23 cellular contexts compared by ENCODE assay signal in genomic region chr17:75595284-75595918, GRCh38. TPM values are rescaled to one million over a fixed set of nuclear protein-coding genes. Genes with fewer than 3 reads are reported as not detected.
DNase-seq lines count a peak whose midpoint lies in the region; ATAC-seq, FAIRE-seq and TF ChIP-seq lines count a peak whose summit lies in the region.
"Had no signal": no experiment of that assay in that cellular context is flagged by ENCODE, and none has a peak within 500 bp of the region (broad histone marks: within the 10 kb centered on the region; RNA-seq: fewer than 3 reads in every experiment).

No MANE protein-coding gene starts in this region.

- H3K9ac ChIP-seq in HepG2 (ENCODE audit: insufficient read depth, low read depth, low read length) (no peak overlapping the region), endodermal cell (ENCODE audit: extremely low read depth, low read length, poor library complexity, severe bottlenecking) (no peak overlapping the region)
- H3K9ac ChIP-seq: BLaER1, KMS-11 had no signal

- intact Hi-C loops in HepG2 (cut with micrococcal nuclease; ENCODE audit: unreplicated experiment): no loop called here
- intact Hi-C loops in right lobe of liver (cut with DNase I): no loop called here
- intact Hi-C loops in thyroid gland (cut with DNase I): loop anchor here (10.0 kb wide), 1 partner anchor 271 kb away; no protein-coding TSS in a partner anchor

- TF ChIP-seq EP300 in HepG2 (IDR thresholded peaks at IDR 0.05; ENCODE audit: low read depth in 2 of 2, low read length in 2 of 2) (no peak), HepG2 (CRISPR knock-in tag; IDR thresholded peaks at IDR 0.05; ENCODE audit: borderline replicate concordance) (no peak)

- H3K27me3 Mint-ChIP-seq in WTC11 (ENCODE audit: low read depth) (peaks cover 7% of the 10 kb centered on the region), endodermal cell (ENCODE audit: insufficient read depth) (no peaks in the 10 kb centered on the region)
- H3K27me3 Mint-ChIP-seq: CD4-positive, CD25-positive, alpha-beta regulatory T cell had no signal

- CTCF ChIA-PET in HepG2 (lab: Yijun Ruan, JAX; ENCODE audit: low intra/inter-chr PET ratio, low total read pairs) (interaction anchor here (1.6 kb wide), 1 partner anchor 37 kb away, joined by 4 read pairs; the partner anchor contains the start of gene SMIM5), WTC11 (lab: Charles Lee) (interaction anchor here (0.5 to 8.9 kb wide), 4 partner anchors 38 to 291 kb away, joined by 3 to 52 read pairs (median 4); partner anchors contain the start of gene SMIM5)

- H3K36me3 Mint-ChIP-seq in WTC11: no peaks in the 10 kb centered on the region
- H3K36me3 Mint-ChIP-seq in endodermal cell (ENCODE audit: low read depth): no peaks in the 10 kb centered on the region
- H3K36me3 Mint-ChIP-seq in activated naive CD4-positive, alpha-beta T cell treated with anti-CD3 and anti-CD28 coated beads, Interleukin-2, amount 50 U/mL, for 72 hours: no peaks in the 10 kb centered on the region
- H3K36me3 Mint-ChIP-seq: CD4-positive, CD25-positive, alpha-beta regulatory T cell had no signal

- H3K4me1 Mint-ChIP-seq in WTC11: no peaks in the 10 kb centered on the region
- peaks cover under 1% of the 10 kb centered on the region for H3K4me1 Mint-ChIP-seq in endodermal cell

- H3K4me1 ChIP-seq in HepG2 (ENCODE audit: insufficient read depth, low read length): peaks cover 13% of the 10 kb centered on the region
- H3K4me1 ChIP-seq in right lobe of liver: no peaks in the 10 kb centered on the region
- H3K4me1 ChIP-seq in endodermal cell (ENCODE audit: control insufficient read depth, insufficient read depth, low read length): no peaks in the 10 kb centered on the region
- no peaks in the 10 kb centered on the region for H3K4me1 ChIP-seq in thyroid gland

- no peak for FAIRE-seq in HepG2 (lab: Jason Lieb, UNC)
- FAIRE-seq: A204.1, GM18507, HTR-8/SVneo had no signal

- H3K27ac Mint-ChIP-seq in WTC11 (no peak overlapping the region), endodermal cell (no peak overlapping the region)
- H3K27ac Mint-ChIP-seq in activated naive CD4-positive, alpha-beta T cell treated with anti-CD3 and anti-CD28 coated beads, Interleukin-2, amount 50 U/mL, for 72 hours: no peak overlapping the region
- H3K27ac Mint-ChIP-seq: CD4-positive, CD25-positive, alpha-beta regulatory T cell had no signal

- no peak overlapping the region for H3K4me2 ChIP-seq in HepG2 (ENCODE audit: low read depth, low read length)
- H3K4me2 ChIP-seq: BLaER1, KMS-11, PC-9 had no signal

- no peak for TF ChIP-seq CTCF in HepG2 (CRISPR knock-in tag; IDR thresholded peaks at IDR 0.05)
- no peak for TF ChIP-seq CTCF in right lobe of liver (IDR thresholded peaks at IDR 0.05)
- TF ChIP-seq CTCF in WTC11 (IDR thresholded peaks at IDR 0.05): no peak
- peak; percentile 30 for TF ChIP-seq CTCF in endodermal cell (conservative IDR thresholded peaks at IDR 0.05)
- TF ChIP-seq CTCF in thyroid gland (IDR thresholded peaks at IDR 0.05): no peak

- TF ChIP-seq POLR2A in HepG2 (IDR thresholded peaks at IDR 0.05; ENCODE audit: insufficient read depth in 1 of 2, low read depth in 2 of 2, low read length in 2 of 2): no peak
- no peak for TF ChIP-seq POLR2A in right lobe of liver (IDR thresholded peaks at IDR 0.05)
- no peak for TF ChIP-seq POLR2A in thyroid gland (IDR thresholded peaks at IDR 0.05)

- H3K9me3 ChIP-seq in HepG2 (ENCODE audit: low read length) (no peaks in the 10 kb centered on the region), right lobe of liver (no peaks in the 10 kb centered on the region), endodermal cell (ENCODE audit: control insufficient read depth, low read length) (no peaks in the 10 kb centered on the region), thyroid gland (no peaks in the 10 kb centered on the region)
- H3K9me3 ChIP-seq: BLaER1 had no signal

- H3K36me3 ChIP-seq in HepG2 (replicated peaks in 1 of 2; ENCODE audit: control insufficient read depth in 1 of 2, insufficient read depth in 2 of 2, low read length in 2 of 2) (no peaks in the 10 kb centered on the region), right lobe of liver (no peaks in the 10 kb centered on the region), endodermal cell (ENCODE audit: control insufficient read depth, insufficient read depth, low read length) (no peaks in the 10 kb centered on the region), thyroid gland (no peaks in the 10 kb centered on the region)

- DNase-seq in HepG2 (ENCODE audit: low spot score) (no peak), right lobe of liver (no peak), WTC11 (ENCODE audit: low spot score) (no peak), endodermal cell (no peak), thyroid gland (no peak), DMS53 treated with DMSO at 0.1 percent for 48 hours (lab: John Stamatoyannopoulos, UW; ENCODE audit: unreplicated experiment) (no peak)
- DNase-seq in activated naive CD4-positive, alpha-beta T cell treated with anti-CD3 and anti-CD28 coated beads, Interleukin-2, amount 50 U/mL, for 72 hours (ENCODE audit: low spot score in 2 of 2): no peak
- DNase-seq: CD4-positive, CD25-positive, alpha-beta regulatory T cell; GOT3; MM.1S; NCI-H2029; NCI-H446 treated with DMSO at 0.1 percent for 48 hours; NCI-H82; NK-92 treated with Interleukin-12 subunit alpha and Interleukin-12 subunit beta, amount 100 ng/mL, for 24 hours; PC-9 had no signal

- H3K27me3 ChIP-seq in HepG2 (ENCODE audit: control insufficient read depth in 1 of 2, insufficient read depth in 2 of 2, low read length in 2 of 2) (peaks cover 22 to 42% of the 10 kb centered on the region in 2 experiments), right lobe of liver (no peaks in the 10 kb centered on the region), endodermal cell (ENCODE audit: control insufficient read depth, insufficient read depth, low read length, poor library complexity, severe bottlenecking) (no peaks in the 10 kb centered on the region), thyroid gland (no peaks in the 10 kb centered on the region)
- H3K27me3 ChIP-seq: BLaER1 had no signal

- POLR2A ChIA-PET in HepG2 (lab: Yijun Ruan, JAX): no interaction called here
- POLR2A ChIA-PET in WTC11 (lab: Charles Lee): no interaction called here

- no TSS peak for BruUV-seq in HepG2 (replicated peaks; lab: Mats Ljungman, UMichigan)

- no peak for TF ChIP-seq RAD21 in HepG2 (CRISPR knock-in tag; IDR thresholded peaks at IDR 0.05)

- H3K9me3 Mint-ChIP-seq in WTC11: no peaks in the 10 kb centered on the region
- H3K9me3 Mint-ChIP-seq in endodermal cell: no peaks in the 10 kb centered on the region
- no peaks in the 10 kb centered on the region for H3K9me3 Mint-ChIP-seq in activated naive CD4-positive, alpha-beta T cell treated with anti-CD3 and anti-CD28 coated beads, Interleukin-2, amount 50 U/mL, for 72 hours
- H3K9me3 Mint-ChIP-seq: CD4-positive, CD25-positive, alpha-beta regulatory T cell had no signal

- in situ Hi-C loops in HepG2 (cut with HindIII; ENCODE audit: extremely low pct_ligation_motif_present, low pct_unique_long_range_greater_than_20kb): loop anchor here (10.0 kb wide), 1 partner anchor 171 kb away; no protein-coding TSS in a partner anchor

- no peak overlapping the region for H3K4me3 Mint-ChIP-seq in WTC11
- H3K4me3 Mint-ChIP-seq in endodermal cell: no peak overlapping the region
- H3K4me3 Mint-ChIP-seq: CD4-positive, CD25-positive, alpha-beta regulatory T cell had no signal

- no peak overlapping the region for H3K4me3 ChIP-seq in HepG2 (replicated peaks in 1 of 3; ENCODE audit: insufficient read depth in 1 of 3, low read depth in 2 of 3, low read length in 3 of 3)
- H3K4me3 ChIP-seq in right lobe of liver: no peak overlapping the region
- H3K4me3 ChIP-seq in endodermal cell (ENCODE audit: low read length): no peak overlapping the region
- no peak overlapping the region for H3K4me3 ChIP-seq in thyroid gland (replicated peaks in 1 of 3)
- H3K4me3 ChIP-seq: BLaER1, PC-9 had no signal

- H4K20me1 ChIP-seq in HepG2 (ENCODE audit: insufficient read depth, low read length): no peaks in the 10 kb centered on the region

- no peak overlapping the region for H2AFZ ChIP-seq in HepG2 (ENCODE audit: low read length)
- H2AFZ ChIP-seq: PC-9 had no signal

- WGBS in HepG2 (ENCODE audit: low lambda C conversion rate): 17% methylated on average over 6 of the region's 13 CpGs
- WGBS in right lobe of liver (ENCODE audit: insufficient coverage, low coverage, low lambda C conversion rate, missing lambda C conversion rate): no CpG with 5 or more reads among the region's 13 CpGs
- WGBS in endodermal cell (ENCODE audit: insufficient coverage in 1 of 2, insufficient read length in 1 of 2), 2 experiments: 84% methylated on average over 10 to 13 of the region's 13 CpGs
- WGBS in thyroid gland, 2 donors: 79 to 85% methylated on average over 8 to 13 of the region's 13 CpGs

- no peaks in the 10 kb centered on the region for H3K79me2 ChIP-seq in HepG2 (ENCODE audit: insufficient read depth, low read length)

- H3K27ac ChIP-seq in HepG2 (ENCODE audit: extremely low read length, insufficient read depth, low read length) (no peak overlapping the region), right lobe of liver (no peak overlapping the region), endodermal cell (ENCODE audit: low read depth, low read length) (no peak overlapping the region), thyroid gland (no peak overlapping the region)
- H3K27ac ChIP-seq: BLaER1, KMS-11, PC-9 had no signal

- peak; percentile 23 for ATAC-seq in HepG2
- no peak for ATAC-seq in right lobe of liver
- peak; percentile 32; the same call in 1 of the 2 replicates for ATAC-seq in WTC11
- ATAC-seq in activated naive CD4-positive, alpha-beta T cell treated with anti-CD3 and anti-CD28 coated beads, Interleukin-2, amount 50 U/mL, for 72 hours: no peak
- ATAC-seq in HG02981 (IDR thresholded peaks at IDR 0.05; ENCODE audit: unreplicated experiment): no peak

RNA-seq across cellular contexts. Expression of gene MYO15B, which starts 7.8 kb away (rescaled TPM):
- 1.9 and 2.8 TPM in 2 replicates for total RNA-seq in HepG2 (2016; rRNA removed; fragmentation: Illumina TruSeq; extraction: Trizol)
- 0.61 and 0.79 TPM in 2 replicates for total RNA-seq in HepG2 (2016; cell fraction: cytosol; rRNA removed; fragmentation: Illumina TruSeq; extraction: Trizol; ENCODE audit: low read depth)
- 1.1 and 2.7 TPM in 2 replicates for total RNA-seq in HepG2 (2016; cell fraction: insoluble cytoplasmic fraction; rRNA removed; fragmentation: Illumina TruSeq; extraction: Trizol)
- 0.83 and 1.2 TPM in 2 replicates for total RNA-seq in HepG2 (2016; cell fraction: membrane; rRNA removed; fragmentation: Illumina TruSeq; extraction: Trizol)
- 3.0 and 3.8 TPM in 2 replicates for total RNA-seq in HepG2 (2016; cell fraction: nucleus; rRNA removed; fragmentation: Illumina TruSeq; extraction: Trizol)
- polyA plus RNA-seq in HepG2 (2011; rRNA removed): 8.1 and 11.2 TPM in 2 replicates
- polyA plus RNA-seq in HepG2 (2011; cell fraction: cytosol; rRNA removed): 1.6 and 2.5 TPM in 2 replicates
- 122 and 144 TPM in 2 replicates for polyA plus RNA-seq in HepG2 (2011; cell fraction: nucleus; rRNA removed)
- 9.5 and 12.7 TPM in 2 replicates for polyA plus RNA-seq in HepG2 (2012)
- polyA plus RNA-seq in HepG2 (2016; cell fraction: cytosol; fragmentation: Illumina TruSeq; extraction: Trizol; ENCODE audit: low read depth): 0.53 and 1.00 TPM in 2 replicates
- 0.63 and 1.4 TPM in 2 replicates for polyA plus RNA-seq in HepG2 (2016; cell fraction: insoluble cytoplasmic fraction; fragmentation: Illumina TruSeq; extraction: Trizol; ENCODE audit: low read depth)
- 0.49 and 0.86 TPM in 2 replicates for polyA plus RNA-seq in HepG2 (2016; cell fraction: membrane; fragmentation: Illumina TruSeq; extraction: Trizol; ENCODE audit: low read depth)
- 12.0 and 13.6 TPM in 2 replicates for polyA plus RNA-seq in HepG2 (2016; cell fraction: nucleus; fragmentation: Illumina TruSeq; extraction: Trizol; ENCODE audit: insufficient read depth, low read depth)
- polyA minus RNA-seq in HepG2 (2011; rRNA and poly(A)+ RNA removed; ENCODE audit: low replicate concordance): 7.2 and 13.2 TPM in 2 replicates
- polyA minus RNA-seq in HepG2 (2011; cell fraction: cytosol; rRNA and poly(A)+ RNA removed): 3.0 and 6.8 TPM in 2 replicates
- polyA minus RNA-seq in HepG2 (2011; cell fraction: nucleus; rRNA and poly(A)+ RNA removed): 16.5 and 25.7 TPM in 2 replicates
- total RNA-seq in right lobe of liver: 100 to 1,000 TPM in 1 of 6 experiments, 10 to 100 TPM in 5; 26.4 to 104 (median 52.9) TPM
- 35.6 to 51.1 TPM (median 51.0 TPM) in 3 replicates for total RNA-seq in WTC11 (2021)
- total RNA-seq in endodermal cell: 100 to 1,000 TPM in 1 of 2 donors, 10 to 100 TPM in 1; 89.0 to 123 TPM
- polyA plus RNA-seq in endodermal cell (2013, experiment 1 of 2): 22.2 TPM
- 14.5 TPM for polyA plus RNA-seq in endodermal cell (2013, experiment 2 of 2)
- 10 to 100 TPM; 38.4 to 45.0 TPM for total RNA-seq in activated naive CD4-positive, alpha-beta T cell treated with anti-CD3 and anti-CD28 coated beads, Interleukin-2, amount 50 U/mL, for 72 hours
- 100 to 1,000 TPM in 2 of 4 donors, 10 to 100 TPM in 2; 64.9 to 209 (median 120) TPM for total RNA-seq in thyroid gland

RNA-seq across cellular contexts. Expression of gene SMIM5, which starts 37.8 kb away (rescaled TPM):
- total RNA-seq in HepG2 (2016; rRNA removed; fragmentation: Illumina TruSeq; extraction: Trizol): not detected in 2 replicates
- total RNA-seq in HepG2 (2016; cell fraction: cytosol; rRNA removed; fragmentation: Illumina TruSeq; extraction: Trizol; ENCODE audit: low read depth): not detected in 2 replicates
- 0.09 TPM in 1 of 2 replicates, not detected in the other for total RNA-seq in HepG2 (2016; cell fraction: insoluble cytoplasmic fraction; rRNA removed; fragmentation: Illumina TruSeq; extraction: Trizol)
- total RNA-seq in HepG2 (2016; cell fraction: membrane; rRNA removed; fragmentation: Illumina TruSeq; extraction: Trizol): not detected in 2 replicates
- not detected in 2 replicates for total RNA-seq in HepG2 (2016; cell fraction: nucleus; rRNA removed; fragmentation: Illumina TruSeq; extraction: Trizol)
- polyA plus RNA-seq in HepG2 (2011; rRNA removed): 0.05 TPM in 1 of 2 replicates, not detected in the other
- 0.05 TPM in 1 of 2 replicates, not detected in the other for polyA plus RNA-seq in HepG2 (2011; cell fraction: cytosol; rRNA removed)
- polyA plus RNA-seq in HepG2 (2011; cell fraction: nucleus; rRNA removed): 0.35 and 0.80 TPM in 2 replicates
- 0.20 and 0.48 TPM in 2 replicates for polyA plus RNA-seq in HepG2 (2012)
- polyA plus RNA-seq in HepG2 (2016; cell fraction: cytosol; fragmentation: Illumina TruSeq; extraction: Trizol; ENCODE audit: low read depth): not detected in 2 replicates
- polyA plus RNA-seq in HepG2 (2016; cell fraction: insoluble cytoplasmic fraction; fragmentation: Illumina TruSeq; extraction: Trizol; ENCODE audit: low read depth): 0.14 TPM in 1 of 2 replicates, not detected in the other
- polyA plus RNA-seq in HepG2 (2016; cell fraction: membrane; fragmentation: Illumina TruSeq; extraction: Trizol; ENCODE audit: low read depth): not detected in 2 replicates
- not detected in 2 replicates for polyA plus RNA-seq in HepG2 (2016; cell fraction: nucleus; fragmentation: Illumina TruSeq; extraction: Trizol; ENCODE audit: insufficient read depth, low read depth)
- not detected in 2 replicates for polyA minus RNA-seq in HepG2 (2011; rRNA and poly(A)+ RNA removed; ENCODE audit: low replicate concordance)
- not detected in 2 replicates for polyA minus RNA-seq in HepG2 (2011; cell fraction: cytosol; rRNA and poly(A)+ RNA removed)
- 0.26 TPM in 1 of 2 replicates, not detected in the other for polyA minus RNA-seq in HepG2 (2011; cell fraction: nucleus; rRNA and poly(A)+ RNA removed)
- total RNA-seq in right lobe of liver: under 1 TPM in 5 of 6 experiments, not detected in 1; 0.06 to 0.78 (median 0.29) TPM
- total RNA-seq in WTC11 (2021): 0.05 TPM in 1 of 3 replicates, not detected in the others
- total RNA-seq in endodermal cell: under 1 TPM in 1 of 2 donors, not detected in 1; 0.40 TPM
- polyA plus RNA-seq in endodermal cell (2013, experiment 1 of 2): not detected
- polyA plus RNA-seq in endodermal cell (2013, experiment 2 of 2): not detected
- total RNA-seq in activated naive CD4-positive, alpha-beta T cell treated with anti-CD3 and anti-CD28 coated beads, Interleukin-2, amount 50 U/mL, for 72 hours: under 1 TPM; 0.06 to 0.32 TPM
- 10 to 100 TPM in 2 of 4 donors, 1 to 10 TPM in 2; 2.3 to 13.6 (median 7.9) TPM for total RNA-seq in thyroid gland
- total RNA-seq: SK-MEL-5 had no signal
- polyA plus RNA-seq: AG04450 had no signal

Comparison
In these comparisons a context has a peak if more than half of its experiments do, and no peak if none do; other contexts are left out.
1. ATAC-seq: peak in HepG2 (single experiment) and WTC11 (single experiment); none in right lobe of liver (0 of 4), activated naive CD4-positive, alpha-beta T cell treated with anti-CD3 and anti-CD28 coated beads, Interleukin-2, amount 50 U/mL, for 72 hours (0 of 2) and HG02981 (single experiment).
2. Of the 50 proteins assayed by ChIP-seq in both HepG2 and WTC11: peak only in HepG2: ZNF263; only in WTC11: none; in both: none; in neither: 49.